ENCODE assay signal across 15 cellular contexts in genomic region chr2:240459401-240460242, GRCh38. TPM values are rescaled to one million over a fixed set of nuclear protein-coding genes. Genes with fewer than 3 reads are reported as not detected.
DNase-seq lines count a peak whose midpoint lies in the region; TF ChIP-seq lines count a peak whose summit lies in the region.
"Had no signal": no experiment of that assay in that cellular context is flagged by ENCODE, and none has a peak within 500 bp of the region (broad histone marks: within the 10 kb centered on the region; RNA-seq: fewer than 3 reads in every experiment).

No MANE protein-coding gene starts in this region.

- H3K4me3 ChIP-seq in BLaER1, result no peak overlapping the region
- H3K4me3 ChIP-seq in MG63, result no peak overlapping the region
- H3K4me3 ChIP-seq: tibial artery had no signal

- H3K9ac ChIP-seq in BLaER1, result no peak overlapping the region

- H3K36me3 Mint-ChIP-seq in glutamatergic neuron (ENCODE audit: unreplicated experiment), result no peaks in the 10 kb centered on the region
- H3K36me3 Mint-ChIP-seq in nephron progenitor cell (ENCODE audit: low read depth), result peaks cover 4% of the 10 kb centered on the region
- H3K36me3 Mint-ChIP-seq in immature natural killer cell, result no peaks in the 10 kb centered on the region

- H3K9me3 Mint-ChIP-seq in glutamatergic neuron (ENCODE audit: unreplicated experiment) (peaks cover 18% of the 10 kb centered on the region), nephron progenitor cell (no peaks in the 10 kb centered on the region), immature natural killer cell (peaks cover 0 to 2% (median 0%) of the 10 kb centered on the region in 6 donors)
- H3K9me3 Mint-ChIP-seq: activated T-cell treated with anti-CD3 and anti-CD28 coated beads, Interleukin-2, amount 50 U/mL, for 72 hours; T-helper 1 cell treated with Interleukin-12 subunit alpha and Interleukin-12 subunit beta and Interleukin-4 antibody, amounts not matched to agents 30 μg/mL and 1 μg/mL, for 36 hours had no signal

- DNase-seq in MG63 (peak; percentile 0), glutamatergic neuron (peak; percentile 68), nephron progenitor cell (peak; percentile 39), immature natural killer cell (no peak), inferior parietal cortex (ENCODE audit: extremely low spot score) (no peak), amniotic stem cell (lab: John Stamatoyannopoulos, UW) (no peak)
- DNase-seq in activated T-cell treated with anti-CD3 and anti-CD28 coated beads, Interleukin-2, amount 50 U/mL, for 48 hours, result no peak
- DNase-seq: anterior cingulate cortex, cortex of kidney, DND-41, NCI-H446 had no signal

- H3K27me3 Mint-ChIP-seq in glutamatergic neuron (ENCODE audit: unreplicated experiment) (peaks cover 24% of the 10 kb centered on the region), nephron progenitor cell (ENCODE audit: low read depth, poor library complexity) (peaks cover 6% of the 10 kb centered on the region), immature natural killer cell (ENCODE audit: low read depth in 3 of 3) (peaks cover under 1 to 7% (median 3%) of the 10 kb centered on the region in 3 donors)

- 0 out of 2 replicates have a peak overlapping the region, but pooled peaks have one; percentile 4 for H3K27ac ChIP-seq in BLaER1
- H3K27ac ChIP-seq: tibial artery had no signal

- H3K27ac Mint-ChIP-seq in glutamatergic neuron (ENCODE audit: unreplicated experiment) (no peak overlapping the region), nephron progenitor cell (no peak overlapping the region), immature natural killer cell (no peak overlapping the region)
- H3K27ac Mint-ChIP-seq: activated T-cell treated with anti-CD3 and anti-CD28 coated beads, Interleukin-2, amount 50 U/mL, for 72 hours; T-helper 1 cell treated with Interleukin-12 subunit alpha and Interleukin-12 subunit beta and Interleukin-4 antibody, amounts not matched to agents 30 μg/mL and 1 μg/mL, for 36 hours had no signal

- H3K4me3 Mint-ChIP-seq in glutamatergic neuron (ENCODE audit: unreplicated experiment) (no peak overlapping the region), nephron progenitor cell (no peak overlapping the region), immature natural killer cell (no peak overlapping the region)
- H3K4me3 Mint-ChIP-seq: activated T-cell treated with anti-CD3 and anti-CD28 coated beads, Interleukin-2, amount 50 U/mL, for 72 hours; T-helper 1 cell treated with Interleukin-12 subunit alpha and Interleukin-12 subunit beta and Interleukin-4 antibody, amounts not matched to agents 30 μg/mL and 1 μg/mL, for 36 hours had no signal

- H3K4me1 ChIP-seq in BLaER1, result peaks cover 47% of the 10 kb centered on the region

- H3K4me1 Mint-ChIP-seq in glutamatergic neuron (ENCODE audit: low read depth, unreplicated experiment) (peaks cover 7% of the 10 kb centered on the region), nephron progenitor cell (peaks cover 27% of the 10 kb centered on the region), immature natural killer cell (peaks cover 0 to 4% of the 10 kb centered on the region in 2 donors)

- H3K4me2 ChIP-seq in BLaER1, result peak overlapping the region; percentile 81

- TF ChIP-seq CTCF in glutamatergic neuron (IDR thresholded peaks at IDR 0.05; ENCODE audit: partially characterized antibody, unreplicated experiment), result no peak
- TF ChIP-seq CTCF in nephron progenitor cell (IDR thresholded peaks at IDR 0.05), result no peak

- H3K27me3 ChIP-seq in BLaER1, result peaks cover 29% of the 10 kb centered on the region
- no peaks in the 10 kb centered on the region for H3K27me3 ChIP-seq in MG63
- H3K27me3 ChIP-seq: tibial artery had no signal

- 0 out of 2 replicates have a peak, but pooled peaks cover 10% of the 10 kb centered on the region for H3K36me3 ChIP-seq in BLaER1
- peaks cover 8% of the 10 kb centered on the region for H3K36me3 ChIP-seq in MG63

- peaks cover 73% of the 10 kb centered on the region for H4K20me1 ChIP-seq in BLaER1

- H3K9me3 ChIP-seq in BLaER1 (no peaks in the 10 kb centered on the region), MG63 (no peaks in the 10 kb centered on the region)
- H3K9me3 ChIP-seq: tibial artery had no signal

RNA-seq across cellular contexts. Expression of gene GPC1, which starts 24.2 kb away (rescaled TPM):
- 95.4 and 177 TPM in 2 replicates for total RNA-seq in MG63 (2014; rRNA removed; shearing (Covaris generic); ENCODE audit: low replicate concordance)
- 155 TPM for total RNA-seq in glutamatergic neuron (ENCODE audit: unreplicated experiment)
- not detected for polyA plus RNA-seq in immature natural killer cell

Comparison
In these comparisons a context has a peak if more than half of its experiments do, and no peak if none do; other contexts are left out.
1. DNase-seq: peak in MG63 (single experiment), glutamatergic neuron (single experiment) and nephron progenitor cell (single experiment); none in immature natural killer cell (0 of 3), inferior parietal cortex (single experiment), amniotic stem cell (single experiment) and activated T-cell treated with anti-CD3 and anti-CD28 coated beads, Interleukin-2, amount 50 U/mL, for 48 hours (0 of 2).